In the genomic region with DNA sequence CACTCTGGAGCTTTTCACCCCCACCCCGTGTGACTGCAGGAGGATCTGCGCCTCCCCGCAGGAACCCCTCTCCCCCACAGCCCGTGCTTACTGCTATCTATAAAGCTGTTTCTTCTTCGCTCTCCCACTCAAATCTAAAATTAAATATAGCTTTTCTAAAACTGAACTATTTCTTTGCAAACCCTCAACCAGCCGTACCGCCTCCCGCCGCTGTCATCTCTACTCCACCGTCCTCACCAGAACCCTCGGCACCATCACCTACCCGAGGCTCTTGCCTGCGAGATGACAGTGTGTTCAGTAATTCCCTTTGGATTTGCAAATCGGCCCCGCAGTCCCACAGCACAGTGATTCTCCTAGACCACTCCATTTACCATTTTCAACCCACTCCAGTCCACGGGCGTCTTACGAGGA, we compare ENCODE assay signal across 14 cellular contexts. TPM values are rescaled to one million over a fixed set of nuclear protein-coding genes. Genes with fewer than 3 reads are reported as not detected.
DNase-seq lines count a peak whose midpoint lies in the region; ATAC-seq and TF ChIP-seq lines count a peak whose summit lies in the region.
"Had no signal": no experiment of that assay in that cellular context is flagged by ENCODE, and none has a peak within 500 bp of the region (broad histone marks: within the 10 kb centered on the region; RNA-seq: fewer than 3 reads in every experiment).

No MANE protein-coding gene starts in this region.

- peak overlapping the region; percentile 37 for H3K27ac Mint-ChIP-seq in T-helper 1 cell treated with Interleukin-12 subunit alpha and Interleukin-12 subunit beta and Interleukin-4 antibody, amounts not matched to agents 30 μg/mL and 1 μg/mL, for 36 hours
- H3K27ac Mint-ChIP-seq in IgD-negative memory B cell (peak overlapping the region; percentile 89 to 96 (median 90)), immature natural killer cell (peak overlapping the region; percentile 70 to 94 (median 88))

- no peaks in the 10 kb centered on the region for H3K27me3 Mint-ChIP-seq in T-helper 1 cell treated with Interleukin-12 subunit alpha and Interleukin-12 subunit beta and Interleukin-4 antibody, amounts not matched to agents 30 μg/mL and 1 μg/mL, for 36 hours (ENCODE audit: low read depth)
- peaks cover 2% of the 10 kb centered on the region for H3K27me3 Mint-ChIP-seq in IgD-negative memory B cell
- peaks cover 12 to 53% (median 36%) of the 10 kb centered on the region in 3 donors for H3K27me3 Mint-ChIP-seq in immature natural killer cell (ENCODE audit: low read depth in 3 of 3)

- H3K9me3 Mint-ChIP-seq in T-helper 1 cell treated with Interleukin-12 subunit alpha and Interleukin-12 subunit beta and Interleukin-4 antibody, amounts not matched to agents 30 μg/mL and 1 μg/mL, for 36 hours: no peaks in the 10 kb centered on the region
- H3K9me3 Mint-ChIP-seq in IgD-negative memory B cell (no peaks in the 10 kb centered on the region), immature natural killer cell (no peaks in the 10 kb centered on the region)

- H3K27me3 ChIP-seq in psoas muscle (ENCODE audit: insufficient read depth in 3 of 3, low read length in 2 of 3): no peaks in the 10 kb centered on the region
- H3K27me3 ChIP-seq: SJSA1 had no signal

- ATAC-seq in psoas muscle (no peak), HG02642 (IDR thresholded peaks at IDR 0.05; ENCODE audit: poor library complexity, unreplicated experiment) (no peak)

- no peak overlapping the region for H3K27ac ChIP-seq in psoas muscle
- H3K27ac ChIP-seq: 22Rv1, SJSA1 had no signal

- no peak overlapping the region for H3K4me3 ChIP-seq in psoas muscle
- H3K4me3 ChIP-seq: SJSA1 had no signal

- WGBS in psoas muscle, 3 donors: 89 to 95% (median 95%) methylated on average over 18 of the region's 18 CpGs

- H3K4me1 ChIP-seq in psoas muscle: no peaks in the 10 kb centered on the region

- no peaks in the 10 kb centered on the region for H3K9me3 ChIP-seq in psoas muscle
- H3K9me3 ChIP-seq: SJSA1 had no signal

- no peaks in the 10 kb centered on the region for H3K36me3 ChIP-seq in psoas muscle (ENCODE audit: insufficient read depth in 1 of 2, low read depth in 1 of 2)

- H3K4me1 Mint-ChIP-seq in T-helper 1 cell treated with Interleukin-12 subunit alpha and Interleukin-12 subunit beta and Interleukin-4 antibody, amounts not matched to agents 30 μg/mL and 1 μg/mL, for 36 hours (ENCODE audit: low read depth): peaks cover 1% of the 10 kb centered on the region
- H3K4me1 Mint-ChIP-seq in IgD-negative memory B cell (peaks cover 29 to 43% (median 36%) of the 10 kb centered on the region in 3 donors), immature natural killer cell (peaks cover 92 to 93% of the 10 kb centered on the region in 2 donors)

- intact Hi-C loops in psoas muscle (cut with DNase I): no loop called here

- TF ChIP-seq CTCF in psoas muscle (IDR thresholded peaks at IDR 0.05): no peak

- DNase-seq in T-helper 1 cell (no peak), immature natural killer cell (peak in 1 of 3 donors; percentile 2), psoas muscle (peak; percentile 7 to 38), NCI-H128 (lab: John Stamatoyannopoulos, UW; ENCODE audit: unreplicated experiment) (no peak), RPMI8226 (no peak)
- DNase-seq: activated CD4-positive, alpha-beta T cell treated with anti-CD3 and anti-CD28 coated beads, Interleukin-2, amount 50 U/mL, for 4 hours; activated gamma-delta T cell; NCI-H1694 treated with DMSO at 0.1 percent for 48 hours; NCI-H446 treated with DMSO at 0.1 percent for 48 hours had no signal

- no peak overlapping the region for H3K4me3 Mint-ChIP-seq in T-helper 1 cell treated with Interleukin-12 subunit alpha and Interleukin-12 subunit beta and Interleukin-4 antibody, amounts not matched to agents 30 μg/mL and 1 μg/mL, for 36 hours
- H3K4me3 Mint-ChIP-seq in IgD-negative memory B cell: peak overlapping the region; percentile 12 to 85 (median 60)
- peak overlapping the region in 2 of 5 donors; percentile 8 to 56 for H3K4me3 Mint-ChIP-seq in immature natural killer cell

- peaks cover 7% of the 10 kb centered on the region for H3K36me3 Mint-ChIP-seq in T-helper 1 cell treated with Interleukin-12 subunit alpha and Interleukin-12 subunit beta and Interleukin-4 antibody, amounts not matched to agents 30 μg/mL and 1 μg/mL, for 36 hours (ENCODE audit: low read depth)
- H3K36me3 Mint-ChIP-seq in IgD-negative memory B cell (no peaks in the 10 kb centered on the region), immature natural killer cell (peaks cover 9 to 29% (median 14%) of the 10 kb centered on the region in 3 donors)

RNA-seq across cellular contexts. Expression of a gene that starts 13.6 kb away (rescaled TPM):
- polyA plus RNA-seq in IgD-negative memory B cell (76.4 TPM), immature natural killer cell (100 to 1,000 TPM; 107 to 255 (median 144) TPM), psoas muscle (1 to 10 TPM; 2.4 to 4.2 (median 3.4) TPM)
- 1 to 10 TPM; 4.7 to 6.2 (median 6.1) TPM for total RNA-seq in psoas muscle

Comparison
In these comparisons a context has a peak if more than half of its experiments do, and no peak if none do; other contexts are left out.
1. H3K27ac Mint-ChIP-seq: peak in every context shown above with its lines; median percentile 90 in IgD-negative memory B cell; 88 in immature natural killer cell; 37 in T-helper 1 cell treated with Interleukin-12 subunit alpha and Interleukin-12 subunit beta and Interleukin-4 antibody, amounts not matched to agents 30 μg/mL and 1 μg/mL, for 36 hours.
2. DNase-seq: peak in psoas muscle (2 of 2); none in T-helper 1 cell (0 of 5), NCI-H128 (single experiment) and RPMI8226 (single experiment).
3. RNA of a gene that starts 13.6 kb away (polyA plus RNA-seq): 107 to 255 TPM in immature natural killer cell and 76.4 TPM in IgD-negative memory B cell (single experiment); 2.4 to 4.2 TPM in psoas muscle; every median in the first group is over 10 times any median in the second.